In the genomic region with DNA sequence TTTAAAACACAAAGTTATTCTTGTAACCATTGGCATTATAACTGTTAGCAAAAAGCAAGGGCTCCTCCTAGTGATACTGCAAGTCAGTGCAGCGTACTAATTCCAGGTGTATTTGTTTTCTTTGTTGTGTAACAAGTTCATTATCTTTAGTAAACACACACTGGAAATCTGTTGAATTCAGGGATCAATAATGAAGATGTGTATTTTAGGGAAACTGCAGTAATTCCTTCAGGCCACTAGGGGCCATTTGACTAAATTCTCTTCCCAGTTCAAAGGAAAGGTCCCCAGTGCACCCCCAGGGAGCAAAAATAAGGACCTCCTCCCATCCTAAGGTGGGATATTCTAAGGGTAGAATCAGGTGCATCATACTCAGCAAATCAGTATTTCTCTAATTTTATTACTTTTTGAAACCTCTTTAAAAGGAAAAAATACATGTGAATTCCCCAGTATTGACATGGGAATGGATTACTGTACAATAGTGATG, we compare ENCODE assay signal across 9 cellular contexts.
A peak's percentile ranks its signal among the peaks of the same experiment; 100 is the strongest.
DNase-seq lines count a peak whose midpoint lies in the region; ATAC-seq and TF ChIP-seq lines count a peak whose summit lies in the region.
"Had no signal": no experiment of that assay in that cellular context is flagged by ENCODE, and none has a peak within 500 bp of the region (broad histone marks: within the 10 kb centered on the region; RNA-seq: fewer than 3 reads in every experiment).

No MANE protein-coding gene starts in this region.

- H3K27me3 ChIP-seq in prostate gland (replicated peaks; ENCODE audit: insufficient read depth): no peaks in the 10 kb centered on the region

- H3K4me3 ChIP-seq in GM12864 (ENCODE audit: low read depth, low read length) (no peak overlapping the region), prostate gland (no peak overlapping the region)
- H3K4me3 ChIP-seq: lung, SJCRH30 had no signal

- DNase-seq in GM12864 (ENCODE audit: low read depth): no peak
- DNase-seq in NCI-H1436 treated with DMSO at 0.1 percent for 48 hours (lab: John Stamatoyannopoulos, UW): peak; percentile 26
- DNase-seq in dermis blood vessel endothelial cell: peak; percentile 30
- DNase-seq in prostate gland (ENCODE audit: low spot score): no peak
- DNase-seq in posterior cingulate gyrus: no peak
- no peak for DNase-seq in activated naive CD4-positive, alpha-beta T cell (lab: John Stamatoyannopoulos, UW)

- H3K9me3 ChIP-seq in prostate gland: no peaks in the 10 kb centered on the region
- H3K9me3 ChIP-seq: SJCRH30 had no signal

- H3K36me3 ChIP-seq in prostate gland: no peaks in the 10 kb centered on the region
- H3K36me3 ChIP-seq: SJCRH30 had no signal

- no peak overlapping the region for H3K27ac ChIP-seq in prostate gland
- H3K27ac ChIP-seq: SJCRH30 had no signal

- no peaks in the 10 kb centered on the region for H3K4me1 ChIP-seq in prostate gland (replicated peaks)
- H3K4me1 ChIP-seq: SJCRH30 had no signal

- 59% methylated on average over 1 of the region's 1 CpG for WGBS in prostate gland

- TF ChIP-seq POLR2A in prostate gland (IDR thresholded peaks at IDR 0.05): no peak

- intact Hi-C loops in prostate gland (cut with DNase I): loop anchor here (5.0 kb wide), 1 partner anchor 468 kb away; no protein-coding TSS in a partner anchor
- intact Hi-C loops in posterior cingulate gyrus (cut with DNase I): loop anchor here (5.0 to 10.0 kb wide), 2 partner anchors 185 to 468 kb away; no protein-coding TSS in a partner anchor

- no peak for ATAC-seq in HG02588 (IDR thresholded peaks at IDR 0.05; ENCODE audit: unreplicated experiment)

- TF ChIP-seq CTCF in GM12864 (IDR thresholded peaks at IDR 0.05; ENCODE audit: low read depth, low read length, missing control alignments) (peak; percentile 61), prostate gland (IDR thresholded peaks at IDR 0.05) (peak; percentile 24 to 73 (median 66))

Comparison
In these comparisons a context has a peak if more than half of its experiments do, and no peak if none do; other contexts are left out.
1. DNase-seq: peak in NCI-H1436 treated with DMSO at 0.1 percent for 48 hours (single experiment) and dermis blood vessel endothelial cell (single experiment); none in GM12864 (single experiment), prostate gland (single experiment), posterior cingulate gyrus (0 of 10) and activated naive CD4-positive, alpha-beta T cell (0 of 4).